In genomic region chr4:6324461-6324998, GRCh38 we compare ENCODE assay signal across 1 cellular context.
TF ChIP-seq lines count a peak whose summit lies in the region.

No MANE protein-coding gene starts in this region.

TF ChIP-seq in HCT116, 20 proteins besides CTCF, POLR2A, EP300 and RAD21:
- no peak for TF ChIP-seq EGR1 (IDR thresholded peaks at IDR 0.05; ENCODE audit: low read depth)
- no peak for TF ChIP-seq ATF3 (IDR thresholded peaks at IDR 0.05)
- no peak for TF ChIP-seq SRF (IDR thresholded peaks at IDR 0.05; ENCODE audit: low read depth)
- TF ChIP-seq FOSL1 (IDR thresholded peaks at IDR 0.05; ENCODE audit: low read depth) = no peak
- no peak for TF ChIP-seq REST (IDR thresholded peaks at IDR 0.05; ENCODE audit: low read depth)
- no peak for TF ChIP-seq ELF1 (IDR thresholded peaks at IDR 0.05; ENCODE audit: borderline replicate concordance, low read depth)
- TF ChIP-seq ZBTB33 (IDR thresholded peaks at IDR 0.05; ENCODE audit: extremely low read depth, insufficient replicate concordance, low read length) = no peak
- no peak for TF ChIP-seq POLR2AphosphoS5 (IDR thresholded peaks at IDR 0.05; ENCODE audit: low read depth, low read length)
TF ChIP-seq in HCT116: peak in this region for 0.
